In genomic region chr6:166956444-166957086, GRCh38 we compare ENCODE assay signal across 1 cellular context.
A peak's percentile ranks its signal among the peaks of the same experiment; 100 is the strongest.
TF ChIP-seq lines count a peak whose summit lies in the region.

Gene RNASET2, minus strand, starts transcription at chr6:166956550. Its CDS starts 368 bp downstream, at chr6:166956182.

TF ChIP-seq in HepG2, 621 proteins besides CTCF, POLR2A, EP300 and RAD21 (continued from another document and continues in another):
- TF ChIP-seq ZNF512B (CRISPR knock-in tag; IDR thresholded peaks at IDR 0.05; ENCODE audit: borderline replicate concordance), result no peak
- peak; percentile 34; the same call in 1 of the 2 replicates for TF ChIP-seq FOXK1 (CRISPR knock-in tag; IDR thresholded peaks at IDR 0.05; ENCODE audit: borderline replicate concordance, low read depth)
- peak; percentile 93 for TF ChIP-seq ZNF138 (CRISPR knock-in tag; IDR thresholded peaks at IDR 0.05; ENCODE audit: low read depth)
- TF ChIP-seq ZNF318 (CRISPR knock-in tag; IDR thresholded peaks at IDR 0.05), result peak; percentile 86; the same call in 1 of the 2 replicates
- TF ChIP-seq ZNF224 (CRISPR knock-in tag; IDR thresholded peaks at IDR 0.05), result peak; percentile 73; the same call in 1 of the 2 replicates
- peak; percentile 89; the same call in 1 of the 2 replicates for TF ChIP-seq ZNF788 (CRISPR knock-in tag; IDR thresholded peaks at IDR 0.05; ENCODE audit: borderline replicate concordance)
- TF ChIP-seq HOXA3 (CRISPR knock-in tag; IDR thresholded peaks at IDR 0.05), result peak; percentile 60; the same call in 1 of the 2 replicates
- peak; percentile 82; the same call in 1 of the 2 replicates for TF ChIP-seq ZNF670 (CRISPR knock-in tag; IDR thresholded peaks at IDR 0.05; ENCODE audit: borderline replicate concordance)
- TF ChIP-seq NR0B2 (CRISPR knock-in tag; IDR thresholded peaks at IDR 0.05), result 0 out of 2 replicates have a peak, but pooled peaks have one; percentile 47
- TF ChIP-seq SMYD3 (CRISPR knock-in tag; IDR thresholded peaks at IDR 0.05), result no peak; the same call in 1 of the 2 replicates
- peak; percentile 93 for TF ChIP-seq ZFY (CRISPR knock-in tag; IDR thresholded peaks at IDR 0.05)
- peak; percentile 96 for TF ChIP-seq ZNF510 (CRISPR knock-in tag; IDR thresholded peaks at IDR 0.05; ENCODE audit: low read depth)
- TF ChIP-seq TP53 (CRISPR knock-in tag; conservative IDR thresholded peaks at IDR 0.05), result peak; percentile 41; the same call in 1 of the 2 replicates
- no peak for TF ChIP-seq ZNF720 (CRISPR knock-in tag; IDR thresholded peaks at IDR 0.05)
- TF ChIP-seq ZNF792 (CRISPR knock-in tag; IDR thresholded peaks at IDR 0.05), result no peak
- no peak; the same call in 1 of the 2 replicates for TF ChIP-seq ZNF136 (CRISPR knock-in tag; IDR thresholded peaks at IDR 0.05; ENCODE audit: low read depth)
- TF ChIP-seq SOX13 (IDR thresholded peaks at IDR 0.05), result peak; percentile 7; the same call in 1 of the 2 replicates
- TF ChIP-seq SOX13 (CRISPR knock-in tag; conservative IDR thresholded peaks at IDR 0.05 in 1 of 2, IDR thresholded peaks at IDR 0.05 in 1 of 2), result no peak
- TF ChIP-seq TFAP4 (IDR thresholded peaks at IDR 0.05; ENCODE audit: borderline replicate concordance, low read depth), result no peak; the same call in 1 of the 2 replicates
- TF ChIP-seq REST (IDR thresholded peaks at IDR 0.05; ENCODE audit: borderline replicate concordance in 1 of 2, low read depth in 1 of 2, low read length in 2 of 2), result no peak; a peak in 1 of 4 replicates
- no peak; the same call in 1 of the 2 replicates for TF ChIP-seq ZNF512 (CRISPR knock-in tag; IDR thresholded peaks at IDR 0.05)
- TF ChIP-seq MLXIP (CRISPR knock-in tag; IDR thresholded peaks at IDR 0.05; ENCODE audit: borderline replicate concordance), result no peak
- no peak for TF ChIP-seq GPBP1L1 (CRISPR knock-in tag; IDR thresholded peaks at IDR 0.05)
- TF ChIP-seq HMGXB4 (CRISPR knock-in tag; IDR thresholded peaks at IDR 0.05; ENCODE audit: borderline replicate concordance in 1 of 2, low read depth in 1 of 2), result peak; percentile 87 to 88; a peak in 3 of 4 replicates
